In genomic region chr9:86460211-86461002, GRCh38 we compare ENCODE assay signal across 19 cellular contexts.
DNase-seq lines count a peak whose midpoint lies in the region; ATAC-seq, FAIRE-seq and TF ChIP-seq lines count a peak whose summit lies in the region.
"Had no signal": no experiment of that assay in that cellular context is flagged by ENCODE, and none has a peak within 500 bp of the region (broad histone marks: within the 10 kb centered on the region; RNA-seq: fewer than 3 reads in every experiment).

No MANE protein-coding gene starts in this region.

- TF ChIP-seq CTCF in A673 (conservative IDR thresholded peaks at IDR 0.05; ENCODE audit: low read depth, low read length) (no peak), choroid plexus epithelial cell (conservative IDR thresholded peaks at IDR 0.05; ENCODE audit: low read depth, low read length) (no peak), pancreas (IDR thresholded peaks at IDR 0.05) (no peak)

- no peaks in the 10 kb centered on the region for H3K27me3 ChIP-seq in A673 (replicated peaks; ENCODE audit: insufficient read depth, low read depth, low read length, poor library complexity)
- H3K27me3 ChIP-seq in pancreas = no peaks in the 10 kb centered on the region
- H3K27me3 ChIP-seq: MG63 had no signal

- no peak overlapping the region for H3K4me3 ChIP-seq in A673 (ENCODE audit: low read depth, low read length, poor library complexity, severe bottlenecking)
- H3K4me3 ChIP-seq in choroid plexus epithelial cell (ENCODE audit: low read depth, low read length) = no peak overlapping the region
- H3K4me3 ChIP-seq in pancreas = peak overlapping the region in 1 of 4 donors; percentile 16
- H3K4me3 ChIP-seq: GM12878, MG63 had no signal

- no peak for DNase-seq in A673 (ENCODE audit: low spot score)
- DNase-seq in NCI-H226 = peak; percentile 35
- DNase-seq in choroid plexus epithelial cell (ENCODE audit: low read depth) = peak; percentile 28
- DNase-seq in pancreas = no peak
- DNase-seq in stimulated activated naive CD4-positive, alpha-beta T cell (lab: John Stamatoyannopoulos, UW) = no peak
- DNase-seq in GM12892 (ENCODE audit: insufficient read length) = no peak
- DNase-seq: COR-L47, DMS153, KG1, MG63, NCI-H1092 treated with DMSO at 0.1 percent for 48 hours, NCI-H1694, NCI-H446 treated with DMSO at 0.1 percent for 48 hours, NCI-H774 had no signal

- ATAC-seq in pancreas (peak in 2 of 4 donors; percentile 46 to 59), HG03097 (IDR thresholded peaks at IDR 0.05; ENCODE audit: low FRiP score, unreplicated experiment) (no peak), GM19455 (IDR thresholded peaks at IDR 0.05; ENCODE audit: unreplicated experiment) (no peak)
- ATAC-seq: GM12878, Panc1 had no signal

- peaks cover 39% of the 10 kb centered on the region for H3K4me1 ChIP-seq in A673 (ENCODE audit: insufficient read depth, low read length, poor library complexity, severe bottlenecking)
- H3K4me1 ChIP-seq in pancreas = no peaks in the 10 kb centered on the region

- H3K27ac ChIP-seq in A673 (ENCODE audit: low read depth, low read length, poor library complexity, severe bottlenecking) = peak overlapping the region; percentile 76
- peak overlapping the region in 3 of 4 donors; percentile 28 to 67 (median 33) for H3K27ac ChIP-seq in pancreas
- H3K27ac ChIP-seq: HL-60 had no signal

- no TSS peak for BruUV-seq in A673 (replicated peaks; lab: Mats Ljungman, UMichigan)

- FAIRE-seq in pancreas (lab: Jason Lieb, UNC) (no peak), GM12892 (lab: Jason Lieb, UNC) (no peak)
- FAIRE-seq: GM12878 had no signal

- H3K9me3 ChIP-seq in A673 (ENCODE audit: low read depth, low read length, poor library complexity, severe bottlenecking) (no peaks in the 10 kb centered on the region), pancreas (no peaks in the 10 kb centered on the region)
- H3K9me3 ChIP-seq: MG63 had no signal

- intact Hi-C loops in A673 (cut with micrococcal nuclease; ENCODE audit: unreplicated experiment) (no loop called here), pancreas (cut with DNase I) (no loop called here)

- POLR2A ChIA-PET in A673 (lab: Charles Lee; ENCODE audit: low non-redundant PET) = no interaction called here

- CTCF ChIA-PET in A673 (lab: Charles Lee) = no interaction called here

- TF ChIP-seq POLR2A in GM12892 (IDR thresholded peaks at IDR 0.05; ENCODE audit: low read depth, low read length) = no peak

- WGBS in pancreas, 2 donors = 53% methylated on average over 11 of the region's 11 CpGs

- H3K36me3 ChIP-seq in A673 (ENCODE audit: insufficient read depth, low read length, poor library complexity, severe bottlenecking) = no peaks in the 10 kb centered on the region
- no peaks in the 10 kb centered on the region for H3K36me3 ChIP-seq in pancreas
- H3K36me3 ChIP-seq: MG63 had no signal

Comparison
In these comparisons a context has a peak if more than half of its experiments do, and no peak if none do; other contexts are left out.
1. DNase-seq: peak in NCI-H226 (single experiment) and choroid plexus epithelial cell (single experiment); none in A673 (single experiment), pancreas (0 of 6), stimulated activated naive CD4-positive, alpha-beta T cell (0 of 6) and GM12892 (single experiment).